ENCODE assay signal across 9 cellular contexts in the genomic region with DNA sequence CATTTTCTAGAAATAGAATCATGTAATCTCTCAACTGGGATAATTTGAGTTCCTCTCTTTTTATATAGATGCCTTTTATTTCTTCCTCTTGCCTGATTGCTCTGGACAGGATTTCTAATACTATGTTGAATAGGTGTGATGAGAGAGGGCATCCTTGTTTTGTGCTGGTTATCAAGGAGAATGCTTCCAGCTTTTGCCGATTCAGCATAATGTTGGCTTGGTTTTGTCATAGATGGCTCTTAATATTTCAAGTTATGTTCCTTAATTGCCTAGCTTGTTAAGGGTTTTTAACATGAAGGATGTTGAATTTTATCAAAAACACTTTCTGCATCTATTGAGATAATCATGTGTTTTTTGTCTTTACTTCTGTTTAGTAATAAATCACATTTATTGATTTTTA. TPM values are rescaled to one million over a fixed set of nuclear protein-coding genes. Genes with fewer than 3 reads are reported as not detected.
"Had no signal": no experiment of that assay in that cellular context is flagged by ENCODE, and none has a peak within 500 bp of the region (broad histone marks: within the 10 kb centered on the region; RNA-seq: fewer than 3 reads in every experiment).

No MANE protein-coding gene starts in this region.

- H3K4me2 ChIP-seq: KMS-11 had no signal

- H3K27ac Mint-ChIP-seq: H9 had no signal

- H3K4me3 Mint-ChIP-seq: H9 had no signal

- H3K27ac ChIP-seq: GM23248, KMS-11 had no signal

- DNase-seq: GM23248, GOT3, H9, HCEC 1CT, KBM-7 had no signal

- H2AFZ ChIP-seq: GM23248 had no signal

- FAIRE-seq: H54, HTR-8/SVneo had no signal

- H3K4me3 ChIP-seq: GM23248 had no signal

- H3K9ac ChIP-seq: GM23248, KMS-11 had no signal

RNA-seq across cellular contexts. Expression of a gene that starts 58.7 kb away (rescaled TPM):
- total RNA-seq: HT-29 had no signal
